ENCODE assay signal across 11 cellular contexts in the genomic region with DNA sequence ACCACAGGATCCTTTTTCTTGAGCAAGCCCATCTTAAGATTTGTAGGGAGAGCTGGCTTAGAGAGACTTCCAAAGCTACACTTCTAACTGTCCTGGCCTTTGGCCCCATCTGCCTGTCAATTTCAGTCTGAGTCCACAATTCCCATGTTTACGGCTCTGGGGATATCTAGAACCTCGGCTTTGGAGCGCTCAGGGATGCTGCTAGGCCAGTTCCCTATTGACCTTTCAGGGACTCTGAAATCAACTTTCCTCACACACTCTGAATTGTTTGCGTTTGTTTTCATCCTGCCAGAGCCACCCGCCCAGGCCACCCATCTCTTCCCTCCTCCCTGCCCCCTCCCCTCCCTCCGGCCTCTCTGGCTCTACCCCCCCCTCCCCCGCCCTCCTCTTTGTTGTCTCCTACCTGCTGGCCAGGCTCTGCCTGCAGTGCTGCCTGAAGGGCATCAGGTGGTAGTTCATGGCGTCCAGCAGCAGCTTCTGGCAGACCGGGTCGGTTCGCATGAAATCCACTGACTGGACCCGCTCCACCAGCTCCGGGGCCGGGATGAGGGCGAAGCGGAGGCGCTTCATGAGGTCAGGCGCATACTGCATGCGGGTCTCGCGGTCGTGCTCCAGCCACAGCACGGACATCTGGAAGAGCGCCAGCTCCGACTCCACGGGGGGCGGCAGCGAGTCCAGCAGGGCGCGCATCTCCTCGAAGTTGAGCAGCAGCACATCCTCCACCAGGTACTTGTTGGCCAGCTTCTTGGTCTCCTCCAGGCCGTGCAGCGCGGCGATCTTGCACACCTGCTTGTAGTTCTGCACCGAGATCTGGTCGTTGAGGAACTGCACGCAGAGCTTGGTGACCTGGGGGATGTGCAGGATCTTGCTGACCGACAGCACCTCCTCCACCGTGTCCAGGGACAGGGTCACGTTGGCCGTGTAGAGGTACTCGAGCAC. TPM values are rescaled to one million over a fixed set of nuclear protein-coding genes. Genes with fewer than 3 reads are reported as not detected.
DNase-seq lines count a peak whose midpoint lies in the region; ATAC-seq lines count a peak whose summit lies in the region.
"Had no signal": no experiment of that assay in that cellular context is flagged by ENCODE, and none has a peak within 500 bp of the region (broad histone marks: within the 10 kb centered on the region; RNA-seq: fewer than 3 reads in every experiment).

No MANE protein-coding gene starts in this region.

- peaks cover 8% of the 10 kb centered on the region for H3K4me1 Mint-ChIP-seq in activated naive CD8-positive, alpha-beta T cell treated with anti-CD3 and anti-CD28 coated beads, Interleukin-2, amount 50 U/mL, for 24 hours

- peak overlapping the region in 1 of 2 experiments; percentile 35 for H3K14ac ChIP-seq in mesenchymal stem cell (ENCODE audit: low read length in 2 of 2)

- peaks cover 2% of the 10 kb centered on the region for H3K79me1 ChIP-seq in mesenchymal stem cell (replicated peaks; ENCODE audit: low read length, poor library complexity, severe bottlenecking)

- H3K9me3 ChIP-seq in mesenchymal stem cell (ENCODE audit: control insufficient read depth, low read length), result no peaks in the 10 kb centered on the region
- H3K9me3 ChIP-seq: Caco-2, heart left ventricle had no signal

- H2AFZ ChIP-seq in mesenchymal stem cell (ENCODE audit: low read depth, low read length), result no peak overlapping the region

- peak overlapping the region; percentile 34 for H4K91ac ChIP-seq in mesenchymal stem cell (ENCODE audit: low read length)

- no peak for ATAC-seq in activated naive CD8-positive, alpha-beta T cell treated with anti-CD3 and anti-CD28 coated beads, Interleukin-2, amount 50 U/mL, for 24 hours
- ATAC-seq in GM21528 (IDR thresholded peaks at IDR 0.05; ENCODE audit: low FRiP score, unreplicated experiment), result no peak
- no peak for ATAC-seq in HG02973 (IDR thresholded peaks at IDR 0.05; ENCODE audit: unreplicated experiment)

- H2BK5ac ChIP-seq in mesenchymal stem cell (ENCODE audit: low read depth, low read length, poor library complexity, severe bottlenecking), result no peak overlapping the region

- peak overlapping the region; percentile 0 for H4K8ac ChIP-seq in mesenchymal stem cell (ENCODE audit: low read length)

- WGBS in mesenchymal stem cell, result 4% methylated on average over 43 of the region's 43 CpGs

- no peaks in the 10 kb centered on the region for H3K36me3 ChIP-seq in mesenchymal stem cell (ENCODE audit: control insufficient read depth in 1 of 2, insufficient read depth in 2 of 2, low read depth in 1 of 2, low read length in 2 of 2)
- H3K36me3 ChIP-seq: heart left ventricle had no signal

- H2BK15ac ChIP-seq in mesenchymal stem cell (ENCODE audit: low read depth, poor library complexity, severe bottlenecking), result no peak overlapping the region

- H3K27ac ChIP-seq in mesenchymal stem cell (ENCODE audit: low read length, poor library complexity, severe bottlenecking), result no peak overlapping the region
- H3K27ac ChIP-seq: heart left ventricle had no signal

- H3K4me2 ChIP-seq in mesenchymal stem cell (ENCODE audit: low read length, poor library complexity, severe bottlenecking), result peak overlapping the region; percentile 40

- DNase-seq in stimulated activated CD4-positive, alpha-beta T cell treated with anti-CD3 and anti-CD28 coated beads, Interleukin-15, amount 100 ng/mL, for 24 hours, result peak; percentile 5
- DNase-seq in stimulated activated CD4-positive, alpha-beta T cell treated with anti-CD3 and anti-CD28 coated beads, Interleukin-2, amount 100 ng/mL, for 24 hours, result no peak
- peak; percentile 2 for DNase-seq in activated naive CD8-positive, alpha-beta T cell treated with anti-CD3 and anti-CD28 coated beads, Interleukin-2, amount 50 U/mL, for 24 hours
- DNase-seq in mesenchymal stem cell (peak; percentile 33), NCI-H1436 treated with DMSO at 0.1 percent for 48 hours (lab: John Stamatoyannopoulos, UW) (no peak)
- DNase-seq in activated CD4-positive, CD25-positive, alpha-beta regulatory T cell (lab: John Stamatoyannopoulos, UW), result no peak
- DNase-seq: Caco-2, MM.1S had no signal

- peak overlapping the region in 1 of 2 experiments; percentile 26 for H3K4me3 ChIP-seq in mesenchymal stem cell (ENCODE audit: insufficient read depth in 1 of 2, low read depth in 1 of 2, low read length in 2 of 2)

- no peak overlapping the region for H3K27ac Mint-ChIP-seq in activated naive CD8-positive, alpha-beta T cell treated with anti-CD3 and anti-CD28 coated beads, Interleukin-2, amount 50 U/mL, for 24 hours

- H3K18ac ChIP-seq in mesenchymal stem cell (ENCODE audit: low read depth in 1 of 2, low read length in 2 of 2), result peak overlapping the region; percentile 31 to 79

- H3K23ac ChIP-seq in mesenchymal stem cell (ENCODE audit: low read length in 2 of 2), result peak overlapping the region in 1 of 2 experiments; percentile 86

- H3K4me3 Mint-ChIP-seq in activated naive CD8-positive, alpha-beta T cell treated with anti-CD3 and anti-CD28 coated beads, Interleukin-2, amount 50 U/mL, for 24 hours, result peak overlapping the region; percentile 62

- H3K27me3 ChIP-seq in mesenchymal stem cell (ENCODE audit: control insufficient read depth in 1 of 2, insufficient read depth in 1 of 2, low read length in 2 of 2), result peaks cover 11 to 55% of the 10 kb centered on the region in 2 experiments

- H2BK12ac ChIP-seq in mesenchymal stem cell (ENCODE audit: low read length in 2 of 2), result peak overlapping the region in 1 of 2 experiments; percentile 11

- H3K27me3 Mint-ChIP-seq in activated naive CD8-positive, alpha-beta T cell treated with anti-CD3 and anti-CD28 coated beads, Interleukin-2, amount 50 U/mL, for 24 hours, result peaks cover 51% of the 10 kb centered on the region

- H3K9ac ChIP-seq in mesenchymal stem cell (ENCODE audit: low read length), result no peak overlapping the region

- no peaks in the 10 kb centered on the region for H3K36me3 Mint-ChIP-seq in activated naive CD8-positive, alpha-beta T cell treated with anti-CD3 and anti-CD28 coated beads, Interleukin-2, amount 50 U/mL, for 24 hours (ENCODE audit: low read depth)

- no peak overlapping the region for H2BK120ac ChIP-seq in mesenchymal stem cell (ENCODE audit: low read depth, low read length)

- H3K4me1 ChIP-seq in mesenchymal stem cell (ENCODE audit: control insufficient read depth, insufficient read depth, low read depth, low read length), result peaks cover 25% of the 10 kb centered on the region
- H3K4me1 ChIP-seq: Caco-2 had no signal

- H3K9me3 Mint-ChIP-seq in activated naive CD8-positive, alpha-beta T cell treated with anti-CD3 and anti-CD28 coated beads, Interleukin-2, amount 50 U/mL, for 24 hours, result no peaks in the 10 kb centered on the region

- H3K4ac ChIP-seq in mesenchymal stem cell (ENCODE audit: low read depth in 1 of 2, low read length in 2 of 2), result peak overlapping the region in 1 of 2 experiments; percentile 12

- no peak overlapping the region for H2AK5ac ChIP-seq in mesenchymal stem cell (ENCODE audit: low read length, severe bottlenecking)

RNA-seq across cellular contexts. Expression of gene KLHL14, which starts 3.3 kb away (rescaled TPM):
- polyA plus RNA-seq in mesenchymal stem cell (2013, experiment 1 of 2), result 18.0 TPM
- polyA plus RNA-seq in mesenchymal stem cell (2013, experiment 2 of 2), result 17.8 TPM

Comparison
In these comparisons a context has a peak if more than half of its experiments do, and no peak if none do; other contexts are left out.
1. DNase-seq: peak in stimulated activated CD4-positive, alpha-beta T cell treated with anti-CD3 and anti-CD28 coated beads, Interleukin-15, amount 100 ng/mL, for 24 hours (single experiment), activated naive CD8-positive, alpha-beta T cell treated with anti-CD3 and anti-CD28 coated beads, Interleukin-2, amount 50 U/mL, for 24 hours (single experiment) and mesenchymal stem cell (single experiment); none in stimulated activated CD4-positive, alpha-beta T cell treated with anti-CD3 and anti-CD28 coated beads, Interleukin-2, amount 100 ng/mL, for 24 hours (0 of 2), NCI-H1436 treated with DMSO at 0.1 percent for 48 hours (single experiment) and activated CD4-positive, CD25-positive, alpha-beta regulatory T cell (0 of 4).